ENCODE assay signal across 1 cellular context in genomic region chr6:12593720-12594540, GRCh38.
TF ChIP-seq lines count a peak whose summit lies in the region.

No MANE protein-coding gene starts in this region.

TF ChIP-seq in GM12878, 131 proteins besides CTCF, POLR2A, EP300 and RAD21 (continued from another document):
- TF ChIP-seq BCL3 (IDR thresholded peaks at IDR 0.05; ENCODE audit: borderline replicate concordance, insufficient read depth, low read depth, low read length, poor library complexity, severe bottlenecking) (no peak), CBX3 (IDR thresholded peaks at IDR 0.05; ENCODE audit: borderline replicate concordance, low read depth) (no peak), ZNF622 (IDR thresholded peaks at IDR 0.05) (no peak), PAX8 (IDR thresholded peaks at IDR 0.05) (no peak), FOXM1 (IDR thresholded peaks at IDR 0.05; ENCODE audit: low read depth, low read length) (no peak), ZNF384 (IDR thresholded peaks at IDR 0.05; ENCODE audit: borderline replicate concordance, low read depth, low read length) (no peak)
TF ChIP-seq in GM12878: peak in this region for 0.
